ENCODE assay signal across 16 cellular contexts in genomic region chr17:51617876-51618455, GRCh38.
"Had no signal": no experiment of that assay in that cellular context is flagged by ENCODE, and none has a peak within 500 bp of the region (broad histone marks: within the 10 kb centered on the region; RNA-seq: fewer than 3 reads in every experiment).

No MANE protein-coding gene starts in this region.

- H3K9me3 Mint-ChIP-seq: activated CD4-positive, alpha-beta T cell treated with anti-CD3 and anti-CD28 coated beads, Interleukin-2, amount 10 ng/mL, durations not matched to agents 24 days and 14 days; activated CD8-positive, alpha-beta T cell treated with anti-CD3 and anti-CD28 coated beads for 36 hours; activated naive CD8-positive, alpha-beta T cell treated with anti-CD3 and anti-CD28 coated beads, Interleukin-2, amount 10 ng/mL, durations not matched to agents 7 days and 5 days; activated T-cell treated with anti-CD3 and anti-CD28 coated beads, Interleukin-2, amount 50 U/mL, for 24 hours; activated T-helper 2 cell treated with anti-CD3 and anti-CD28 coated beads, Interferon-gamma antibody, Interleukin-2, Interleukin-4, amounts not matched to agents 10 μg/mL and 5 μg/mL and 100 μg/mL, durations not matched to agents 14 hours and 24 hours and 36 hours; stimulated activated memory B cell treated with anti-CD40 and anti-IgM and Interleukin-4, amounts not matched to agents 10 μg/mL and 1 μg/mL and 100 μg/mL, for 72 hours; T-cell had no signal

- H3K4me3 ChIP-seq: gastrocnemius medialis, heart left ventricle, left lung, upper lobe of right lung had no signal

- H3K27ac ChIP-seq: gastrocnemius medialis, heart left ventricle, left lung, upper lobe of right lung had no signal

- H3K36me3 Mint-ChIP-seq: activated naive CD8-positive, alpha-beta T cell treated with anti-CD3 and anti-CD28 coated beads, Interleukin-2, amount 10 ng/mL, durations not matched to agents 7 days and 5 days; stimulated activated memory B cell treated with anti-CD40 and anti-IgM and Interleukin-4, amounts not matched to agents 10 μg/mL and 1 μg/mL and 100 μg/mL, for 72 hours; T-cell had no signal

- H3K4me1 Mint-ChIP-seq: activated CD4-positive, alpha-beta T cell treated with anti-CD3 and anti-CD28 coated beads, Interleukin-2, amount 10 ng/mL, durations not matched to agents 24 days and 14 days; activated naive CD8-positive, alpha-beta T cell treated with anti-CD3 and anti-CD28 coated beads, Interleukin-2, amount 10 ng/mL, durations not matched to agents 7 days and 5 days; stimulated activated memory B cell treated with anti-CD40 and anti-IgM and Interleukin-4, amounts not matched to agents 10 μg/mL and 1 μg/mL and 100 μg/mL, for 72 hours; T-cell had no signal

- H3K27ac Mint-ChIP-seq: activated CD4-positive, alpha-beta T cell treated with anti-CD3 and anti-CD28 coated beads, Interleukin-2, amount 10 ng/mL, durations not matched to agents 24 days and 14 days; activated CD8-positive, alpha-beta T cell treated with anti-CD3 and anti-CD28 coated beads for 36 hours; activated naive CD8-positive, alpha-beta T cell treated with anti-CD3 and anti-CD28 coated beads, Interleukin-2, amount 10 ng/mL, durations not matched to agents 7 days and 5 days; activated T-cell treated with anti-CD3 and anti-CD28 coated beads, Interleukin-2, amount 50 U/mL, for 24 hours; activated T-helper 2 cell treated with anti-CD3 and anti-CD28 coated beads, Interferon-gamma antibody, Interleukin-2, Interleukin-4, amounts not matched to agents 10 μg/mL and 5 μg/mL and 100 μg/mL, durations not matched to agents 14 hours and 24 hours and 36 hours; stimulated activated memory B cell treated with anti-CD40 and anti-IgM and Interleukin-4, amounts not matched to agents 10 μg/mL and 1 μg/mL and 100 μg/mL, for 72 hours; T-cell had no signal

- ATAC-seq: activated CD8-positive, alpha-beta T cell treated with anti-CD3 and anti-CD28 coated beads for 36 hours; gastrocnemius medialis; heart left ventricle; left lung; sciatic nerve; stimulated activated memory B cell treated with anti-CD40 and anti-IgM and Interleukin-4, amounts not matched to agents 10 μg/mL and 1 μg/mL and 100 μg/mL, for 72 hours; T-cell; upper lobe of right lung had no signal

- H3K9me3 ChIP-seq: gastrocnemius medialis, heart left ventricle, left lung, upper lobe of right lung had no signal

- DNase-seq: activated CD4-positive, alpha-beta T cell treated with anti-CD3 and anti-CD28 coated beads, Interleukin-2, amount 10 ng/mL, durations not matched to agents 24 days and 14 days; activated CD4-positive, CD25-positive, alpha-beta regulatory T cell; activated CD8-positive, alpha-beta T cell treated with anti-CD3 and anti-CD28 coated beads for 36 hours; activated naive CD4-positive, alpha-beta T cell treated with Interleukin-2 at 50 U/mL for 16 hours; activated naive CD8-positive, alpha-beta T cell treated with anti-CD3 and anti-CD28 coated beads, Interleukin-2, amount 10 ng/mL, durations not matched to agents 7 days and 5 days; activated T-cell treated with anti-CD3 and anti-CD28 coated beads, Interleukin-2, amount 50 U/mL, for 24 hours; erythroblast; gastrocnemius medialis; heart left ventricle; left lung; stimulated activated CD4-positive, alpha-beta T cell treated with anti-CD3 and anti-CD28 coated beads, Interleukin-4, amount 100 ng/mL, for 4 hours; T-cell; upper lobe of right lung had no signal

- H3K4me3 Mint-ChIP-seq: activated CD4-positive, alpha-beta T cell treated with anti-CD3 and anti-CD28 coated beads, Interleukin-2, amount 10 ng/mL, durations not matched to agents 24 days and 14 days; activated CD8-positive, alpha-beta T cell treated with anti-CD3 and anti-CD28 coated beads for 36 hours; activated naive CD8-positive, alpha-beta T cell treated with anti-CD3 and anti-CD28 coated beads, Interleukin-2, amount 10 ng/mL, durations not matched to agents 7 days and 5 days; activated T-cell treated with anti-CD3 and anti-CD28 coated beads, Interleukin-2, amount 50 U/mL, for 24 hours; stimulated activated memory B cell treated with anti-CD40 and anti-IgM and Interleukin-4, amounts not matched to agents 10 μg/mL and 1 μg/mL and 100 μg/mL, for 72 hours; T-cell had no signal

- H3K4me1 ChIP-seq: gastrocnemius medialis, heart left ventricle, left lung, upper lobe of right lung had no signal

- H3K27me3 ChIP-seq: gastrocnemius medialis, left lung had no signal

- H3K36me3 ChIP-seq: gastrocnemius medialis, heart left ventricle, left lung, upper lobe of right lung had no signal
